ENCODE assay signal across 6 cellular contexts in genomic region chr16:2250652-2251280, GRCh38. TPM values are rescaled to one million over a fixed set of nuclear protein-coding genes. Genes with fewer than 3 reads are reported as not detected.
A peak's percentile ranks its signal among the peaks of the same experiment; 100 is the strongest.
DNase-seq lines count a peak whose midpoint lies in the region; ATAC-seq, FAIRE-seq and TF ChIP-seq lines count a peak whose summit lies in the region.

No MANE protein-coding gene starts in this region.

- peaks cover 40% of the 10 kb centered on the region for H3K36me3 ChIP-seq in right atrium auricular region

- ATAC-seq in HG02610 (IDR thresholded peaks at IDR 0.05; ENCODE audit: unreplicated experiment) (peak; percentile 6), GM21723 (IDR thresholded peaks at IDR 0.05; ENCODE audit: unreplicated experiment) (no peak)
- peak; percentile 3 for ATAC-seq in activated CD4-positive, alpha-beta T cell treated with anti-CD3 and anti-CD28 coated beads for 36 hours

- H3K9me3 ChIP-seq in right atrium auricular region, result no peaks in the 10 kb centered on the region

- H3K36me3 Mint-ChIP-seq in activated CD4-positive, alpha-beta T cell treated with anti-CD3 and anti-CD28 coated beads for 36 hours (ENCODE audit: low read depth), result peaks cover 43% of the 10 kb centered on the region
- peaks cover 29% of the 10 kb centered on the region for H3K36me3 Mint-ChIP-seq in stimulated activated naive CD8-positive, alpha-beta T cell treated with anti-CD3 and anti-CD28 coated beads, Interleukin-15, Interleukin-2, amounts not matched to agents 100 ng/mL and 50 ng/mL, for 24 hours (ENCODE audit: low read depth)

- TF ChIP-seq CTCF in right atrium auricular region (IDR thresholded peaks at IDR 0.05), result no peak

- peak overlapping the region; percentile 90 for H3K27ac Mint-ChIP-seq in activated CD4-positive, alpha-beta T cell treated with anti-CD3 and anti-CD28 coated beads for 36 hours
- peak overlapping the region; percentile 84 for H3K27ac Mint-ChIP-seq in stimulated activated naive CD8-positive, alpha-beta T cell treated with anti-CD3 and anti-CD28 coated beads, Interleukin-15, Interleukin-2, amounts not matched to agents 100 ng/mL and 50 ng/mL, for 24 hours

- no peak for FAIRE-seq in HTR-8/SVneo (lab: Jason Lieb, UNC)

- H3K27me3 Mint-ChIP-seq in activated CD4-positive, alpha-beta T cell treated with anti-CD3 and anti-CD28 coated beads for 36 hours, result no peaks in the 10 kb centered on the region
- H3K27me3 Mint-ChIP-seq in stimulated activated naive CD8-positive, alpha-beta T cell treated with anti-CD3 and anti-CD28 coated beads, Interleukin-15, Interleukin-2, amounts not matched to agents 100 ng/mL and 50 ng/mL, for 24 hours, result no peaks in the 10 kb centered on the region

- peak overlapping the region; percentile 86 to 91 for H3K27ac ChIP-seq in right atrium auricular region

- H3K9me3 Mint-ChIP-seq in activated CD4-positive, alpha-beta T cell treated with anti-CD3 and anti-CD28 coated beads for 36 hours (ENCODE audit: low read depth), result no peaks in the 10 kb centered on the region
- no peaks in the 10 kb centered on the region for H3K9me3 Mint-ChIP-seq in stimulated activated naive CD8-positive, alpha-beta T cell treated with anti-CD3 and anti-CD28 coated beads, Interleukin-15, Interleukin-2, amounts not matched to agents 100 ng/mL and 50 ng/mL, for 24 hours

- H3K4me3 Mint-ChIP-seq in activated CD4-positive, alpha-beta T cell treated with anti-CD3 and anti-CD28 coated beads for 36 hours, result peak overlapping the region; percentile 90
- H3K4me3 Mint-ChIP-seq in stimulated activated naive CD8-positive, alpha-beta T cell treated with anti-CD3 and anti-CD28 coated beads, Interleukin-15, Interleukin-2, amounts not matched to agents 100 ng/mL and 50 ng/mL, for 24 hours, result peak overlapping the region; percentile 89

- H3K27me3 ChIP-seq in right atrium auricular region, result no peaks in the 10 kb centered on the region

- intact Hi-C loops in activated CD4-positive, alpha-beta T cell treated with anti-CD3 and anti-CD28 coated beads for 36 hours (cut with DNase I, micrococcal nuclease), result loop anchor here (1.0 to 5.0 kb wide), 10 partner anchors 13 to 227 kb away; partner anchors contain the start of genes E4F1 (in 2 of the 2), ABCA3 (in 1 of the 2), CCNF (in 1 of the 2) and MLST8 (in 1 of the 2)

- POLR2A ChIA-PET in activated CD4-positive, alpha-beta T cell treated with anti-CD3 and anti-CD28 coated beads for 36 hours (lab: Charles Lee), result interaction anchor here (1.5 to 2.4 kb wide), 4 partner anchors 12 to 95 kb away, joined by 4 to 27 read pairs (median 10); partner anchors contain the start of genes PGP and TRAF7

- CTCF ChIA-PET in activated CD4-positive, alpha-beta T cell treated with anti-CD3 and anti-CD28 coated beads for 36 hours (lab: Charles Lee), result interaction anchor here (1.0 to 1.3 kb wide), 2 partner anchors 13 to 29 kb away, joined by 3 to 5 read pairs; no protein-coding TSS in a partner anchor

- peak overlapping the region; percentile 74 to 76 for H3K4me3 ChIP-seq in right atrium auricular region

- peaks cover 5% of the 10 kb centered on the region for H3K4me1 Mint-ChIP-seq in activated CD4-positive, alpha-beta T cell treated with anti-CD3 and anti-CD28 coated beads for 36 hours
- peaks cover 26% of the 10 kb centered on the region for H3K4me1 Mint-ChIP-seq in stimulated activated naive CD8-positive, alpha-beta T cell treated with anti-CD3 and anti-CD28 coated beads, Interleukin-15, Interleukin-2, amounts not matched to agents 100 ng/mL and 50 ng/mL, for 24 hours (ENCODE audit: low read depth)

- peaks cover 0 to 18% of the 10 kb centered on the region in 2 donors for H3K4me1 ChIP-seq in right atrium auricular region

- DNase-seq in activated CD4-positive, alpha-beta T cell treated with anti-CD3 and anti-CD28 coated beads for 36 hours, result peak; percentile 69
- DNase-seq in right atrium auricular region (ENCODE audit: low spot score) (no peak), HTR-8/SVneo (ENCODE audit: insufficient read length, low spot score) (no peak)

RNA-seq across cellular contexts. Expression of gene ECI1, which starts 0.6 kb away (rescaled TPM):
- 10 to 100 TPM; 23.0 to 41.0 TPM for total RNA-seq in activated CD4-positive, alpha-beta T cell treated with anti-CD3 and anti-CD28 coated beads for 36 hours
- total RNA-seq in right atrium auricular region, result 100 to 1,000 TPM in 1 of 2 donors, 10 to 100 TPM in 1; 71.8 to 108 TPM

RNA-seq across cellular contexts. Expression of gene DNASE1L2, which starts 14.5 kb away (rescaled TPM):
- total RNA-seq in activated CD4-positive, alpha-beta T cell treated with anti-CD3 and anti-CD28 coated beads for 36 hours, result under 1 TPM; 0.51 to 0.55 TPM
- total RNA-seq in right atrium auricular region, result under 1 TPM in 1 of 2 donors, not detected in 1; 0.83 TPM

RNA-seq across cellular contexts. Expression of gene RNPS1, which starts 17.2 kb away (rescaled TPM):
- 100 to 1,000 TPM; 327 to 445 TPM for total RNA-seq in activated CD4-positive, alpha-beta T cell treated with anti-CD3 and anti-CD28 coated beads for 36 hours
- total RNA-seq in right atrium auricular region, result 100 to 1,000 TPM in 1 of 2 donors, 10 to 100 TPM in 1; 93.6 to 124 TPM

RNA-seq across cellular contexts. Expression of gene E4F1, which starts 27.4 kb away (rescaled TPM):
- 10 to 100 TPM; 18.0 to 18.6 TPM for total RNA-seq in activated CD4-positive, alpha-beta T cell treated with anti-CD3 and anti-CD28 coated beads for 36 hours
- total RNA-seq in right atrium auricular region, result 10 to 100 TPM; 10.0 to 16.7 TPM

RNA-seq across cellular contexts. Expression of gene PGP, which starts 36.1 kb away (rescaled TPM):
- 10 to 100 TPM; 11.5 to 15.0 TPM for total RNA-seq in activated CD4-positive, alpha-beta T cell treated with anti-CD3 and anti-CD28 coated beads for 36 hours
- total RNA-seq in right atrium auricular region, result 10 to 100 TPM; 15.5 to 17.7 TPM
